ENCODE assay signal across 14 cellular contexts in the genomic region with DNA sequence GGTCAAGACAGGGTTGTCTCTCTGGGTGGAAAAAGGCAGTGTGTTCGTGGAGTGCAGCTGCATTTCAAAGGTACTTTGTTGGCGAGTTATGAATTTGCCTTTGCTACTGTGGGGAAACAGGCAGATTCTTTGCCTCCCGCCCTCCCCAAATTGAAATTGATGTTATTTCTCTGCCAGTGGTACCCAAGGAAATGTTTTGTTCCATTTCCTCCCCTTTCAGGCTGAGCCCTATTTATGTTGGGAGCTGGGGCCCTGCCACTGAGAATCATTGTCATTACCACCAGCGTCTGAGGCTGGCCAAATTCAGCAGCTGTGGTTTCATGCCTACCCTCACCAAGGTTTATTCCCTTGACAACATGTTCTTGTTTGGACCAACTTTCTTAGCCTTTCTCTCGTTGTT. TPM values are rescaled to one million over a fixed set of nuclear protein-coding genes. Genes with fewer than 3 reads are reported as not detected.
DNase-seq lines count a peak whose midpoint lies in the region; ATAC-seq and TF ChIP-seq lines count a peak whose summit lies in the region.
"Had no signal": no experiment of that assay in that cellular context is flagged by ENCODE, and none has a peak within 500 bp of the region (broad histone marks: within the 10 kb centered on the region; RNA-seq: fewer than 3 reads in every experiment).

No MANE protein-coding gene starts in this region.

- H3K27ac ChIP-seq in angular gyrus (ENCODE audit: low read depth, low read length), result peak overlapping the region; percentile 99
- H3K27ac ChIP-seq in left ventricle myocardium inferior (replicated peaks), result no peak overlapping the region

- H3K4me3 ChIP-seq in left ventricle myocardium inferior, result no peak overlapping the region

- no peaks in the 10 kb centered on the region for H3K36me3 ChIP-seq in left ventricle myocardium inferior

- ATAC-seq in HG02970 (IDR thresholded peaks at IDR 0.05; ENCODE audit: low FRiP score, unreplicated experiment), result no peak

- H3K9me3 ChIP-seq in left ventricle myocardium inferior (replicated peaks), result no peaks in the 10 kb centered on the region

- H3K4me1 ChIP-seq in left ventricle myocardium inferior, result no peaks in the 10 kb centered on the region

- TF ChIP-seq CTCF in left ventricle myocardium inferior (IDR thresholded peaks at IDR 0.05; ENCODE audit: borderline replicate concordance), result no peak

- H3K27me3 ChIP-seq in left ventricle myocardium inferior (ENCODE audit: low read depth), result peaks cover 70% of the 10 kb centered on the region

- intact Hi-C loops in left ventricle myocardium inferior (cut with micrococcal nuclease), result no loop called here

- DNase-seq in hippocampal formation (lab: John Stamatoyannopoulos, UW), result peak; percentile 58 to 65
- peak; percentile 9 for DNase-seq in occipital lobe (lab: John Stamatoyannopoulos, UW)
- no peak for DNase-seq in left ventricle myocardium inferior
- DNase-seq in activated CD4-positive, alpha-beta T cell treated with anti-CD3 and anti-CD28 coated beads, Interleukin-2, amount 50 U/mL, for 48 hours, result no peak
- DNase-seq in SKM-1 treated with dmso at 0.1 percent for 144 hours (lab: John Stamatoyannopoulos, UW; ENCODE audit: unreplicated experiment), result no peak
- DNase-seq: H9, Karpas-422, MM.1S, NCI-H1105, NCI-H187 treated with DMSO at 0.1 percent for 48 hours, NCI-H446 treated with DMSO at 0.1 percent for 48 hours, NCI-H774 had no signal

RNA-seq across cellular contexts. Expression of gene OLIG2, which starts 48.5 kb away (rescaled TPM):
- total RNA-seq in occipital lobe (23.9 TPM), left ventricle myocardium inferior (not detected)

Comparison
In these comparisons a context has a peak if more than half of its experiments do, and no peak if none do; other contexts are left out.
1. DNase-seq: peak in hippocampal formation (2 of 2) and occipital lobe (single experiment); none in left ventricle myocardium inferior (single experiment), activated CD4-positive, alpha-beta T cell treated with anti-CD3 and anti-CD28 coated beads, Interleukin-2, amount 50 U/mL, for 48 hours (0 of 2) and SKM-1 treated with dmso at 0.1 percent for 144 hours (single experiment).
2. RNA of gene OLIG2, which starts 48.5 kb away (total RNA-seq): 23.9 TPM in occipital lobe (single experiment); not detected in left ventricle myocardium inferior (single experiment); every median in the first group is over 10 times any median in the second.